Comparison of ENCODE assay signal across 10 cellular contexts in genomic region chr6:135094403-135094821, GRCh38. TPM values are rescaled to one million over a fixed set of nuclear protein-coding genes. Genes with fewer than 3 reads are reported as not detected.
DNase-seq lines count a peak whose midpoint lies in the region; ATAC-seq, FAIRE-seq and TF ChIP-seq lines count a peak whose summit lies in the region.
"Had no signal": no experiment of that assay in that cellular context is flagged by ENCODE, and none has a peak within 500 bp of the region (broad histone marks: within the 10 kb centered on the region; RNA-seq: fewer than 3 reads in every experiment).

No MANE protein-coding gene starts in this region.

- H3K9me3 ChIP-seq in pancreas: no peaks in the 10 kb centered on the region
- H3K9me3 ChIP-seq: BE2C had no signal

- H3K4me3 ChIP-seq in pancreas: no peak overlapping the region

- no peaks in the 10 kb centered on the region for H3K27me3 ChIP-seq in pancreas
- H3K27me3 ChIP-seq: BE2C had no signal

- TF ChIP-seq CTCF in pancreas (IDR thresholded peaks at IDR 0.05): no peak

- intact Hi-C loops in activated T-helper 1 cell treated with anti-CD3 and anti-CD28 coated beads, Interleukin-12 subunit alpha, Interleukin-12 subunit beta, Interleukin-2, Interleukin-4 antibody, amounts not matched to agents 30 ng/mL and 10 ng/mL and 1 ng/mL, durations not matched to agents 14 hours and 24 hours and 36 hours (cut with micrococcal nuclease): loop anchor here (1.0 kb wide), 4 partner anchors 20 to 115 kb away; partner anchors contain the start of gene HBS1L
- intact Hi-C loops in pancreas (cut with DNase I): no loop called here

- no peaks in the 10 kb centered on the region for H3K9me3 Mint-ChIP-seq in activated T-helper 1 cell treated with anti-CD3 and anti-CD28 coated beads, Interleukin-12 subunit alpha, Interleukin-12 subunit beta, Interleukin-2, Interleukin-4 antibody, amounts not matched to agents 30 ng/mL and 10 ng/mL and 1 ng/mL, durations not matched to agents 14 hours and 24 hours and 36 hours
- peaks cover 0 to 6% of the 10 kb centered on the region in 2 donors for H3K9me3 Mint-ChIP-seq in stimulated activated naive CD8-positive, alpha-beta T cell treated with anti-CD3 and anti-CD28 coated beads, Interleukin-15, amount 100 ng/mL, for 72 hours

- ATAC-seq in HG03354 (IDR thresholded peaks at IDR 0.05; ENCODE audit: poor library complexity, severe bottlenecking, unreplicated experiment) (peak; percentile 61), pancreas (no peak)
- peak; percentile 96 for ATAC-seq in stimulated activated naive CD8-positive, alpha-beta T cell treated with anti-CD3 and anti-CD28 coated beads, Interleukin-15, amount 100 ng/mL, for 72 hours

- H3K27me3 Mint-ChIP-seq in activated T-helper 1 cell treated with anti-CD3 and anti-CD28 coated beads, Interleukin-12 subunit alpha, Interleukin-12 subunit beta, Interleukin-2, Interleukin-4 antibody, amounts not matched to agents 30 ng/mL and 10 ng/mL and 1 ng/mL, durations not matched to agents 14 hours and 24 hours and 36 hours (ENCODE audit: insufficient read depth): peaks cover 2% of the 10 kb centered on the region
- no peaks in the 10 kb centered on the region for H3K27me3 Mint-ChIP-seq in stimulated activated naive CD8-positive, alpha-beta T cell treated with anti-CD3 and anti-CD28 coated beads, Interleukin-15, amount 100 ng/mL, for 72 hours

- H3K27ac ChIP-seq in pancreas: no peak overlapping the region

- H3K4me3 Mint-ChIP-seq in activated T-helper 1 cell treated with anti-CD3 and anti-CD28 coated beads, Interleukin-12 subunit alpha, Interleukin-12 subunit beta, Interleukin-2, Interleukin-4 antibody, amounts not matched to agents 30 ng/mL and 10 ng/mL and 1 ng/mL, durations not matched to agents 14 hours and 24 hours and 36 hours: peak overlapping the region; percentile 24
- H3K4me3 Mint-ChIP-seq in stimulated activated naive CD8-positive, alpha-beta T cell treated with anti-CD3 and anti-CD28 coated beads, Interleukin-15, amount 100 ng/mL, for 72 hours: peak overlapping the region; percentile 48 to 62

- peaks cover 65% of the 10 kb centered on the region for H3K4me1 Mint-ChIP-seq in activated T-helper 1 cell treated with anti-CD3 and anti-CD28 coated beads, Interleukin-12 subunit alpha, Interleukin-12 subunit beta, Interleukin-2, Interleukin-4 antibody, amounts not matched to agents 30 ng/mL and 10 ng/mL and 1 ng/mL, durations not matched to agents 14 hours and 24 hours and 36 hours (ENCODE audit: low read depth)
- H3K4me1 Mint-ChIP-seq in stimulated activated naive CD8-positive, alpha-beta T cell treated with anti-CD3 and anti-CD28 coated beads, Interleukin-15, amount 100 ng/mL, for 72 hours: peaks cover 74% of the 10 kb centered on the region

- peak overlapping the region; percentile 95 for H3K27ac Mint-ChIP-seq in activated T-helper 1 cell treated with anti-CD3 and anti-CD28 coated beads, Interleukin-12 subunit alpha, Interleukin-12 subunit beta, Interleukin-2, Interleukin-4 antibody, amounts not matched to agents 30 ng/mL and 10 ng/mL and 1 ng/mL, durations not matched to agents 14 hours and 24 hours and 36 hours
- H3K27ac Mint-ChIP-seq in stimulated activated naive CD8-positive, alpha-beta T cell treated with anti-CD3 and anti-CD28 coated beads, Interleukin-15, amount 100 ng/mL, for 72 hours: peak overlapping the region; percentile 90 to 93

- no peak for FAIRE-seq in pancreas (lab: Jason Lieb, UNC)

- H3K36me3 Mint-ChIP-seq in activated T-helper 1 cell treated with anti-CD3 and anti-CD28 coated beads, Interleukin-12 subunit alpha, Interleukin-12 subunit beta, Interleukin-2, Interleukin-4 antibody, amounts not matched to agents 30 ng/mL and 10 ng/mL and 1 ng/mL, durations not matched to agents 14 hours and 24 hours and 36 hours (ENCODE audit: low read depth): peaks cover 7% of the 10 kb centered on the region

- 77 to 85% methylated on average over 1 of the region's 1 CpG for WGBS in pancreas, 2 donors

- DNase-seq in activated naive CD4-positive, alpha-beta T cell treated with Interleukin-2 at 50 U/mL for 16 hours: peak; percentile 33
- DNase-seq in activated naive CD4-positive, alpha-beta T cell (lab: John Stamatoyannopoulos, UW): no peak
- DNase-seq in activated T-helper 1 cell treated with anti-CD3 and anti-CD28 coated beads, Interleukin-12 subunit alpha, Interleukin-12 subunit beta, Interleukin-2, Interleukin-4 antibody, amounts not matched to agents 30 ng/mL and 10 ng/mL and 1 ng/mL, durations not matched to agents 14 hours and 24 hours and 36 hours (ENCODE audit: low spot score): peak; percentile 20
- DNase-seq in stimulated activated naive CD8-positive, alpha-beta T cell treated with anti-CD3 and anti-CD28 coated beads, Interleukin-15, amount 100 ng/mL, for 72 hours: peak; percentile 45 to 55
- DNase-seq in mucosa of gallbladder (ENCODE audit: low spot score) (no peak), pancreas (no peak)
- DNase-seq in effector CD8-positive, alpha-beta T cell (lab: John Stamatoyannopoulos, UW): no peak
- DNase-seq: BE2C, NCI-H187 had no signal

- H3K36me3 ChIP-seq in pancreas: no peaks in the 10 kb centered on the region
- H3K36me3 ChIP-seq: BE2C had no signal

- H3K4me1 ChIP-seq in pancreas: no peaks in the 10 kb centered on the region
- H3K4me1 ChIP-seq: BE2C had no signal

RNA-seq across cellular contexts. Expression of gene HBS1L, which starts 39.8 kb away (rescaled TPM):
- total RNA-seq in activated T-helper 1 cell treated with anti-CD3 and anti-CD28 coated beads, Interleukin-12 subunit alpha, Interleukin-12 subunit beta, Interleukin-2, Interleukin-4 antibody, amounts not matched to agents 30 ng/mL and 10 ng/mL and 1 ng/mL, durations not matched to agents 14 hours and 24 hours and 36 hours: 104 and 115 TPM in 2 replicates
- 46.8 TPM for total RNA-seq in mucosa of gallbladder
- 10 to 100 TPM; 36.0 to 41.5 (median 40.6) TPM for total RNA-seq in pancreas
- 10 to 100 TPM; 10.3 to 18.0 TPM for polyA plus RNA-seq in pancreas

Comparison
In these comparisons a context has a peak if more than half of its experiments do, and no peak if none do; other contexts are left out.
1. DNase-seq: peak in activated naive CD4-positive, alpha-beta T cell treated with Interleukin-2 at 50 U/mL for 16 hours (single experiment), activated T-helper 1 cell treated with anti-CD3 and anti-CD28 coated beads, Interleukin-12 subunit alpha, Interleukin-12 subunit beta, Interleukin-2, Interleukin-4 antibody, amounts not matched to agents 30 ng/mL and 10 ng/mL and 1 ng/mL, durations not matched to agents 14 hours and 24 hours and 36 hours (single experiment) and stimulated activated naive CD8-positive, alpha-beta T cell treated with anti-CD3 and anti-CD28 coated beads, Interleukin-15, amount 100 ng/mL, for 72 hours (2 of 2); none in activated naive CD4-positive, alpha-beta T cell (0 of 4), mucosa of gallbladder (single experiment), pancreas (0 of 6) and effector CD8-positive, alpha-beta T cell (single experiment).
2. ATAC-seq: peak in HG03354 (single experiment) and stimulated activated naive CD8-positive, alpha-beta T cell treated with anti-CD3 and anti-CD28 coated beads, Interleukin-15, amount 100 ng/mL, for 72 hours (single experiment); none in pancreas (0 of 4).